1 cellular context compared by ENCODE assay signal in the genomic region with DNA sequence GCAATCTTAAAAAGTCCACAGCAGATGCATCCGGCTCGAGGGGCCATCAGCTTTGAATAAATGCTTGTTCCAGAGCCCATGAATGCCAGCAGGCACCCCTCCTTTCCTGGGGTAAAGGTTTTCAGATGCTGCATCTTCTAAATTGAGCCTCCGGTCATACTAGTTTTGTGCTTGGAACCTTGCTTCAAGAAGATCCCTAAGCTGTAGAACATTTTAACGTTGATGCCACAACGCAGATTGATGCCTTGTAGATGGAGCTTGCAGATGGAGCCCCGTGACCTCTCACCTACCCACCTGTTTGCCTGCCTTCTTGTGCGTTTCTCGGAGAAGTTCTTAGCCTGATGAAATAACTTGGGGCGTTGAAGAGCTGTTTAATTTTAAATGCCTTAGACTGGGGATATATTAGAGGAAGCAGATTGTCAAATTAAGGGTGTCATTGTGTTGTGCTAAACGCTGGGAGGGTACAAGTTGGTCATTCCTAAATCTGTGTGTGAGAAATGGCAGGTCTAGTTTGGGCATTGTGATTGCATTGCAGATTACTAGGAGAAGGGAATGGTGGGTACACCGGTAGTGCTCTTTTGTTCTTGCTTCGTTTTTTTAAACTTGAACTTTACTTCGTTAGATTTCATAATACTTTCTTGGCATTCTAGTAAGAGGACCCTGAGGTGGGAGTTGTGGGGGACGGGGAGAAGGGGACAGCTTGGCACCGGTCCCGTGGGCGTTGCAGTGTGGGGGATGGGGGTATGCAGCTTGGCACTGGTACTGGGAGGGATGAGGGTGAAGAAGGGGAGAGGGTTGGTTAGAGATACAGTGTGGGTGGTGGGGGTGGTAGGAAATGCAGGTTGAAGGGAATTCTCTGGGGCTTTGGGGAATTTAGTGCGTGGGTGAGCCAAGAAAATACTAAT.
TF ChIP-seq lines count a peak whose summit lies in the region.

No MANE protein-coding gene starts in this region.

TF ChIP-seq in K562, 482 proteins besides CTCF, POLR2A, EP300 and RAD21 (continued from another document and continues in another):
- TF ChIP-seq, protein P1, sequence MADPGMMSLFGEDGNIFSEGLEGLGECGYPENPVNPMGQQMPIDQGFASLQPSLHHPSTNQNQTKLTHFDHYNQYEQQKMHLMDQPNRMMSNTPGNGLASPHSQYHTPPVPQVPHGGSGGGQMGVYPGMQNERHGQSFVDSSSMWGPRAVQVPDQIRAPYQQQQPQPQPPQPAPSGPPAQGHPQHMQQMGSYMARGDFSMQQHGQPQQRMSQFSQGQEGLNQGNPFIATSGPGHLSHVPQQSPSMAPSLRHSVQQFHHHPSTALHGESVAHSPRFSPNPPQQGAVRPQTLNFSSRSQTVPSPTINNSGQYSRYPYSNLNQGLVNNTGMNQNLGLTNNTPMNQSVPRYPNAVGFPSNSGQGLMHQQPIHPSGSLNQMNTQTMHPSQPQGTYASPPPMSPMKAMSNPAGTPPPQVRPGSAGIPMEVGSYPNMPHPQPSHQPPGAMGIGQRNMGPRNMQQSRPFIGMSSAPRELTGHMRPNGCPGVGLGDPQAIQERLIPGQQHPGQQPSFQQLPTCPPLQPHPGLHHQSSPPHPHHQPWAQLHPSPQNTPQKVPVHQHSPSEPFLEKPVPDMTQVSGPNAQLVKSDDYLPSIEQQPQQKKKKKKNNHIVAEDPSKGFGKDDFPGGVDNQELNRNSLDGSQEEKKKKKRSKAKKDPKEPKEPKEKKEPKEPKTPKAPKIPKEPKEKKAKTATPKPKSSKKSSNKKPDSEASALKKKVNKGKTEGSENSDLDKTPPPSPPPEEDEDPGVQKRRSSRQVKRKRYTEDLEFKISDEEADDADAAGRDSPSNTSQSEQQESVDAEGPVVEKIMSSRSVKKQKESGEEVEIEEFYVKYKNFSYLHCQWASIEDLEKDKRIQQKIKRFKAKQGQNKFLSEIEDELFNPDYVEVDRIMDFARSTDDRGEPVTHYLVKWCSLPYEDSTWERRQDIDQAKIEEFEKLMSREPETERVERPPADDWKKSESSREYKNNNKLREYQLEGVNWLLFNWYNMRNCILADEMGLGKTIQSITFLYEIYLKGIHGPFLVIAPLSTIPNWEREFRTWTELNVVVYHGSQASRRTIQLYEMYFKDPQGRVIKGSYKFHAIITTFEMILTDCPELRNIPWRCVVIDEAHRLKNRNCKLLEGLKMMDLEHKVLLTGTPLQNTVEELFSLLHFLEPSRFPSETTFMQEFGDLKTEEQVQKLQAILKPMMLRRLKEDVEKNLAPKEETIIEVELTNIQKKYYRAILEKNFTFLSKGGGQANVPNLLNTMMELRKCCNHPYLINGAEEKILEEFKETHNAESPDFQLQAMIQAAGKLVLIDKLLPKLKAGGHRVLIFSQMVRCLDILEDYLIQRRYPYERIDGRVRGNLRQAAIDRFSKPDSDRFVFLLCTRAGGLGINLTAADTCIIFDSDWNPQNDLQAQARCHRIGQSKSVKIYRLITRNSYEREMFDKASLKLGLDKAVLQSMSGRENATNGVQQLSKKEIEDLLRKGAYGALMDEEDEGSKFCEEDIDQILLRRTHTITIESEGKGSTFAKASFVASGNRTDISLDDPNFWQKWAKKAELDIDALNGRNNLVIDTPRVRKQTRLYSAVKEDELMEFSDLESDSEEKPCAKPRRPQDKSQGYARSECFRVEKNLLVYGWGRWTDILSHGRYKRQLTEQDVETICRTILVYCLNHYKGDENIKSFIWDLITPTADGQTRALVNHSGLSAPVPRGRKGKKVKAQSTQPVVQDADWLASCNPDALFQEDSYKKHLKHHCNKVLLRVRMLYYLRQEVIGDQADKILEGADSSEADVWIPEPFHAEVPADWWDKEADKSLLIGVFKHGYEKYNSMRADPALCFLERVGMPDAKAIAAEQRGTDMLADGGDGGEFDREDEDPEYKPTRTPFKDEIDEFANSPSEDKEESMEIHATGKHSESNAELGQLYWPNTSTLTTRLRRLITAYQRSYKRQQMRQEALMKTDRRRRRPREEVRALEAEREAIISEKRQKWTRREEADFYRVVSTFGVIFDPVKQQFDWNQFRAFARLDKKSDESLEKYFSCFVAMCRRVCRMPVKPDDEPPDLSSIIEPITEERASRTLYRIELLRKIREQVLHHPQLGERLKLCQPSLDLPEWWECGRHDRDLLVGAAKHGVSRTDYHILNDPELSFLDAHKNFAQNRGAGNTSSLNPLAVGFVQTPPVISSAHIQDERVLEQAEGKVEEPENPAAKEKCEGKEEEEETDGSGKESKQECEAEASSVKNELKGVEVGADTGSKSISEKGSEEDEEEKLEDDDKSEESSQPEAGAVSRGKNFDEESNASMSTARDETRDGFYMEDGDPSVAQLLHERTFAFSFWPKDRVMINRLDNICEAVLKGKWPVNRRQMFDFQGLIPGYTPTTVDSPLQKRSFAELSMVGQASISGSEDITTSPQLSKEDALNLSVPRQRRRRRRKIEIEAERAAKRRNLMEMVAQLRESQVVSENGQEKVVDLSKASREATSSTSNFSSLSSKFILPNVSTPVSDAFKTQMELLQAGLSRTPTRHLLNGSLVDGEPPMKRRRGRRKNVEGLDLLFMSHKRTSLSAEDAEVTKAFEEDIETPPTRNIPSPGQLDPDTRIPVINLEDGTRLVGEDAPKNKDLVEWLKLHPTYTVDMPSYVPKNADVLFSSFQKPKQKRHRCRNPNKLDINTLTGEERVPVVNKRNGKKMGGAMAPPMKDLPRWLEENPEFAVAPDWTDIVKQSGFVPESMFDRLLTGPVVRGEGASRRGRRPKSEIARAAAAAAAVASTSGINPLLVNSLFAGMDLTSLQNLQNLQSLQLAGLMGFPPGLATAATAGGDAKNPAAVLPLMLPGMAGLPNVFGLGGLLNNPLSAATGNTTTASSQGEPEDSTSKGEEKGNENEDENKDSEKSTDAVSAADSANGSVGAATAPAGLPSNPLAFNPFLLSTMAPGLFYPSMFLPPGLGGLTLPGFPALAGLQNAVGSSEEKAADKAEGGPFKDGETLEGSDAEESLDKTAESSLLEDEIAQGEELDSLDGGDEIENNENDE (IDR thresholded peaks at IDR 0.05; ENCODE audit: low read depth, low read length), result peak; percentile 58
- TF ChIP-seq THRAP3 (IDR thresholded peaks at IDR 0.05; ENCODE audit: borderline replicate concordance), result peak; percentile 96
- no peak for TF ChIP-seq SMARCE1 (IDR thresholded peaks at IDR 0.05)
- TF ChIP-seq SP2 (IDR thresholded peaks at IDR 0.05; ENCODE audit: extremely low read depth, low read depth, low read length, poor library complexity, severe bottlenecking), result no peak
- TF ChIP-seq MXI1 (IDR thresholded peaks at IDR 0.05; ENCODE audit: low read depth, low read length), result peak; percentile 12; the same call in 1 of the 2 replicates
- TF ChIP-seq ZFX (CRISPR knock-in tag; IDR thresholded peaks at IDR 0.05), result no peak
- peak; percentile 58 to 77; a peak in 3 of 4 replicates for TF ChIP-seq TEAD1 (CRISPR knock-in tag; IDR thresholded peaks at IDR 0.05)
- TF ChIP-seq GABPB1 (CRISPR knock-in tag; IDR thresholded peaks at IDR 0.05), result peak; percentile 51
- no peak for TF ChIP-seq ZNF444 (CRISPR knock-in tag; IDR thresholded peaks at IDR 0.05)
- TF ChIP-seq, protein P2, sequence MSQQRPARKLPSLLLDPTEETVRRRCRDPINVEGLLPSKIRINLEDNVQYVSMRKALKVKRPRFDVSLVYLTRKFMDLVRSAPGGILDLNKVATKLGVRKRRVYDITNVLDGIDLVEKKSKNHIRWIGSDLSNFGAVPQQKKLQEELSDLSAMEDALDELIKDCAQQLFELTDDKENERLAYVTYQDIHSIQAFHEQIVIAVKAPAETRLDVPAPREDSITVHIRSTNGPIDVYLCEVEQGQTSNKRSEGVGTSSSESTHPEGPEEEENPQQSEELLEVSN (IDR thresholded peaks at IDR 0.05; ENCODE audit: borderline replicate concordance in 1 of 2, extremely low read depth in 1 of 2, insufficient read depth in 1 of 2, insufficient read length in 1 of 2, low read depth in 1 of 2, low read length in 1 of 2, poor library complexity in 1 of 2, severe bottlenecking in 1 of 2), result no peak
- TF ChIP-seq MAZ (CRISPR knock-in tag; conservative IDR thresholded peaks at IDR 0.05 in 1 of 2, IDR thresholded peaks at IDR 0.05 in 1 of 2), result peak in 1 of 2 experiments; percentile 8; a peak in 1 of 4 replicates
- no peak for TF ChIP-seq EHMT2 (IDR thresholded peaks at IDR 0.05)
- no peak for TF ChIP-seq BDP1 (IDR thresholded peaks at IDR 0.05; ENCODE audit: insufficient read depth, insufficient read length)
- TF ChIP-seq, protein P3, sequence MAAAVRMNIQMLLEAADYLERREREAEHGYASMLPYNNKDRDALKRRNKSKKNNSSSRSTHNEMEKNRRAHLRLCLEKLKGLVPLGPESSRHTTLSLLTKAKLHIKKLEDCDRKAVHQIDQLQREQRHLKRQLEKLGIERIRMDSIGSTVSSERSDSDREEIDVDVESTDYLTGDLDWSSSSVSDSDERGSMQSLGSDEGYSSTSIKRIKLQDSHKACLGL (CRISPR knock-in tag; IDR thresholded peaks at IDR 0.05; ENCODE audit: borderline replicate concordance, poor library complexity, severe bottlenecking), result no peak
- no peak for TF ChIP-seq ZNF3 (CRISPR knock-in tag; IDR thresholded peaks at IDR 0.05)
- TF ChIP-seq ZNF282 (CRISPR knock-in tag; IDR thresholded peaks at IDR 0.05), result no peak
- no peak for TF ChIP-seq ZNF431 (CRISPR knock-in tag; IDR thresholded peaks at IDR 0.05)
- no peak for TF ChIP-seq FOXK2 (conservative IDR thresholded peaks at IDR 0.05 in 1 of 2, IDR thresholded peaks at IDR 0.05 in 1 of 2; ENCODE audit: low read depth in 2 of 2)
- TF ChIP-seq GATAD2A (IDR thresholded peaks at IDR 0.05), result no peak
- TF ChIP-seq TCF7L2 (IDR thresholded peaks at IDR 0.05; ENCODE audit: low read depth, low read length), result no peak
- no peak for TF ChIP-seq HMG20A (CRISPR knock-in tag; conservative IDR thresholded peaks at IDR 0.05)
- no peak for TF ChIP-seq PHF20 (IDR thresholded peaks at IDR 0.05; ENCODE audit: partially characterized antibody)
- TF ChIP-seq MED1 (CRISPR knock-in tag; IDR thresholded peaks at IDR 0.05; ENCODE audit: borderline replicate concordance), result no peak
- TF ChIP-seq, protein P4, sequence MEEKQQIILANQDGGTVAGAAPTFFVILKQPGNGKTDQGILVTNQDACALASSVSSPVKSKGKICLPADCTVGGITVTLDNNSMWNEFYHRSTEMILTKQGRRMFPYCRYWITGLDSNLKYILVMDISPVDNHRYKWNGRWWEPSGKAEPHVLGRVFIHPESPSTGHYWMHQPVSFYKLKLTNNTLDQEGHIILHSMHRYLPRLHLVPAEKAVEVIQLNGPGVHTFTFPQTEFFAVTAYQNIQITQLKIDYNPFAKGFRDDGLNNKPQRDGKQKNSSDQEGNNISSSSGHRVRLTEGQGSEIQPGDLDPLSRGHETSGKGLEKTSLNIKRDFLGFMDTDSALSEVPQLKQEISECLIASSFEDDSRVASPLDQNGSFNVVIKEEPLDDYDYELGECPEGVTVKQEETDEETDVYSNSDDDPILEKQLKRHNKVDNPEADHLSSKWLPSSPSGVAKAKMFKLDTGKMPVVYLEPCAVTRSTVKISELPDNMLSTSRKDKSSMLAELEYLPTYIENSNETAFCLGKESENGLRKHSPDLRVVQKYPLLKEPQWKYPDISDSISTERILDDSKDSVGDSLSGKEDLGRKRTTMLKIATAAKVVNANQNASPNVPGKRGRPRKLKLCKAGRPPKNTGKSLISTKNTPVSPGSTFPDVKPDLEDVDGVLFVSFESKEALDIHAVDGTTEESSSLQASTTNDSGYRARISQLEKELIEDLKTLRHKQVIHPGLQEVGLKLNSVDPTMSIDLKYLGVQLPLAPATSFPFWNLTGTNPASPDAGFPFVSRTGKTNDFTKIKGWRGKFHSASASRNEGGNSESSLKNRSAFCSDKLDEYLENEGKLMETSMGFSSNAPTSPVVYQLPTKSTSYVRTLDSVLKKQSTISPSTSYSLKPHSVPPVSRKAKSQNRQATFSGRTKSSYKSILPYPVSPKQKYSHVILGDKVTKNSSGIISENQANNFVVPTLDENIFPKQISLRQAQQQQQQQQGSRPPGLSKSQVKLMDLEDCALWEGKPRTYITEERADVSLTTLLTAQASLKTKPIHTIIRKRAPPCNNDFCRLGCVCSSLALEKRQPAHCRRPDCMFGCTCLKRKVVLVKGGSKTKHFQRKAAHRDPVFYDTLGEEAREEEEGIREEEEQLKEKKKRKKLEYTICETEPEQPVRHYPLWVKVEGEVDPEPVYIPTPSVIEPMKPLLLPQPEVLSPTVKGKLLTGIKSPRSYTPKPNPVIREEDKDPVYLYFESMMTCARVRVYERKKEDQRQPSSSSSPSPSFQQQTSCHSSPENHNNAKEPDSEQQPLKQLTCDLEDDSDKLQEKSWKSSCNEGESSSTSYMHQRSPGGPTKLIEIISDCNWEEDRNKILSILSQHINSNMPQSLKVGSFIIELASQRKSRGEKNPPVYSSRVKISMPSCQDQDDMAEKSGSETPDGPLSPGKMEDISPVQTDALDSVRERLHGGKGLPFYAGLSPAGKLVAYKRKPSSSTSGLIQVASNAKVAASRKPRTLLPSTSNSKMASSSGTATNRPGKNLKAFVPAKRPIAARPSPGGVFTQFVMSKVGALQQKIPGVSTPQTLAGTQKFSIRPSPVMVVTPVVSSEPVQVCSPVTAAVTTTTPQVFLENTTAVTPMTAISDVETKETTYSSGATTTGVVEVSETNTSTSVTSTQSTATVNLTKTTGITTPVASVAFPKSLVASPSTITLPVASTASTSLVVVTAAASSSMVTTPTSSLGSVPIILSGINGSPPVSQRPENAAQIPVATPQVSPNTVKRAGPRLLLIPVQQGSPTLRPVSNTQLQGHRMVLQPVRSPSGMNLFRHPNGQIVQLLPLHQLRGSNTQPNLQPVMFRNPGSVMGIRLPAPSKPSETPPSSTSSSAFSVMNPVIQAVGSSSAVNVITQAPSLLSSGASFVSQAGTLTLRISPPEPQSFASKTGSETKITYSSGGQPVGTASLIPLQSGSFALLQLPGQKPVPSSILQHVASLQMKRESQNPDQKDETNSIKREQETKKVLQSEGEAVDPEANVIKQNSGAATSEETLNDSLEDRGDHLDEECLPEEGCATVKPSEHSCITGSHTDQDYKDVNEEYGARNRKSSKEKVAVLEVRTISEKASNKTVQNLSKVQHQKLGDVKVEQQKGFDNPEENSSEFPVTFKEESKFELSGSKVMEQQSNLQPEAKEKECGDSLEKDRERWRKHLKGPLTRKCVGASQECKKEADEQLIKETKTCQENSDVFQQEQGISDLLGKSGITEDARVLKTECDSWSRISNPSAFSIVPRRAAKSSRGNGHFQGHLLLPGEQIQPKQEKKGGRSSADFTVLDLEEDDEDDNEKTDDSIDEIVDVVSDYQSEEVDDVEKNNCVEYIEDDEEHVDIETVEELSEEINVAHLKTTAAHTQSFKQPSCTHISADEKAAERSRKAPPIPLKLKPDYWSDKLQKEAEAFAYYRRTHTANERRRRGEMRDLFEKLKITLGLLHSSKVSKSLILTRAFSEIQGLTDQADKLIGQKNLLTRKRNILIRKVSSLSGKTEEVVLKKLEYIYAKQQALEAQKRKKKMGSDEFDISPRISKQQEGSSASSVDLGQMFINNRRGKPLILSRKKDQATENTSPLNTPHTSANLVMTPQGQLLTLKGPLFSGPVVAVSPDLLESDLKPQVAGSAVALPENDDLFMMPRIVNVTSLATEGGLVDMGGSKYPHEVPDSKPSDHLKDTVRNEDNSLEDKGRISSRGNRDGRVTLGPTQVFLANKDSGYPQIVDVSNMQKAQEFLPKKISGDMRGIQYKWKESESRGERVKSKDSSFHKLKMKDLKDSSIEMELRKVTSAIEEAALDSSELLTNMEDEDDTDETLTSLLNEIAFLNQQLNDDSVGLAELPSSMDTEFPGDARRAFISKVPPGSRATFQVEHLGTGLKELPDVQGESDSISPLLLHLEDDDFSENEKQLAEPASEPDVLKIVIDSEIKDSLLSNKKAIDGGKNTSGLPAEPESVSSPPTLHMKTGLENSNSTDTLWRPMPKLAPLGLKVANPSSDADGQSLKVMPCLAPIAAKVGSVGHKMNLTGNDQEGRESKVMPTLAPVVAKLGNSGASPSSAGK (IDR thresholded peaks at IDR 0.05), result no peak
- no peak for TF ChIP-seq MBD2 (IDR thresholded peaks at IDR 0.05; ENCODE audit: borderline replicate concordance, low read depth)
- no peak; the same call in 1 of the 2 replicates for TF ChIP-seq RNF2 (IDR thresholded peaks at IDR 0.05)
- TF ChIP-seq PPARD (CRISPR knock-in tag; IDR thresholded peaks at IDR 0.05), result no peak
- TF ChIP-seq PTTG1 (tag; IDR thresholded peaks at IDR 0.05; ENCODE audit: low read depth), result no peak; the same call in 1 of the 2 replicates
